In genomic region chr7:132575987-132576722, GRCh38 we compare ENCODE assay signal across 9 cellular contexts. TPM values are rescaled to one million over a fixed set of nuclear protein-coding genes. Genes with fewer than 3 reads are reported as not detected.
DNase-seq lines count a peak whose midpoint lies in the region; ATAC-seq and TF ChIP-seq lines count a peak whose summit lies in the region.
"Had no signal": no experiment of that assay in that cellular context is flagged by ENCODE, and none has a peak within 500 bp of the region (broad histone marks: within the 10 kb centered on the region; RNA-seq: fewer than 3 reads in every experiment).

Gene PLXNA4, minus strand, starts transcription at chr7:132576470. Its CDS starts 67,777 bp downstream, at chr7:132508693.

- H3K4me3 Mint-ChIP-seq in activated CD8-positive, alpha-beta T cell treated with anti-CD3 and anti-CD28 coated beads, Interleukin-2, amount 10 ng/mL, durations not matched to agents 7 days and 5 days: peak within 1 kb of the TSS; percentile 89

- H3K4me1 ChIP-seq in right atrium auricular region: peaks cover 0 to 16% of the 10 kb centered on the region in 2 donors

- H3K4me1 Mint-ChIP-seq in activated CD8-positive, alpha-beta T cell treated with anti-CD3 and anti-CD28 coated beads, Interleukin-2, amount 10 ng/mL, durations not matched to agents 7 days and 5 days (ENCODE audit: low read depth): peaks cover 68% of the 10 kb centered on the region

- DNase-seq in NCI-H2227 (lab: John Stamatoyannopoulos, UW; ENCODE audit: unreplicated experiment) (peak; percentile 47), NCI-H2227 treated with DMSO at 0.1 percent for 48 hours (lab: John Stamatoyannopoulos, UW) (no peak), right atrium auricular region (ENCODE audit: low spot score) (no peak), retina (peak; percentile 79)
- DNase-seq in activated CD8-positive, alpha-beta T cell treated with anti-CD3 and anti-CD28 coated beads, Interleukin-2, amount 10 ng/mL, durations not matched to agents 7 days and 5 days: peak; percentile 36
- DNase-seq: naive B cell had no signal

- peaks cover 42% of the 10 kb centered on the region for H3K36me3 Mint-ChIP-seq in activated CD8-positive, alpha-beta T cell treated with anti-CD3 and anti-CD28 coated beads, Interleukin-2, amount 10 ng/mL, durations not matched to agents 7 days and 5 days (ENCODE audit: low read depth)
- H3K36me3 Mint-ChIP-seq: naive B cell had no signal

- no peaks in the 10 kb centered on the region for H3K9me3 ChIP-seq in right atrium auricular region

- H3K9me3 Mint-ChIP-seq in activated CD8-positive, alpha-beta T cell treated with anti-CD3 and anti-CD28 coated beads, Interleukin-2, amount 10 ng/mL, durations not matched to agents 7 days and 5 days (ENCODE audit: insufficient read depth): no peaks in the 10 kb centered on the region

- H3K4me3 ChIP-seq in right atrium auricular region: peak within 1 kb of the TSS; percentile 38 to 61

- H3K27me3 ChIP-seq in right atrium auricular region: no peaks in the 10 kb centered on the region

- H3K27me3 Mint-ChIP-seq in activated CD8-positive, alpha-beta T cell treated with anti-CD3 and anti-CD28 coated beads, Interleukin-2, amount 10 ng/mL, durations not matched to agents 7 days and 5 days (ENCODE audit: low read depth): peaks cover 69% of the 10 kb centered on the region

- H3K36me3 ChIP-seq in right atrium auricular region: no peaks in the 10 kb centered on the region

- POLR2A ChIA-PET in activated CD8-positive, alpha-beta T cell treated with anti-CD3 and anti-CD28 coated beads, Interleukin-2, amount 10 ng/mL, durations not matched to agents 7 days and 5 days (lab: Charles Lee): no interaction called here

- H3K27ac Mint-ChIP-seq in activated CD8-positive, alpha-beta T cell treated with anti-CD3 and anti-CD28 coated beads, Interleukin-2, amount 10 ng/mL, durations not matched to agents 7 days and 5 days: no peak within 1 kb of the TSS
- H3K27ac Mint-ChIP-seq: naive B cell had no signal

- CTCF ChIA-PET in activated CD8-positive, alpha-beta T cell treated with anti-CD3 and anti-CD28 coated beads, Interleukin-2, amount 10 ng/mL, durations not matched to agents 7 days and 5 days (lab: Charles Lee): interaction anchor here (1.2 to 9.3 kb wide), 2 partner anchors 14 to 179 kb away, joined by 3 to 312 read pairs; no protein-coding TSS in a partner anchor

- TF ChIP-seq CTCF in right atrium auricular region (IDR thresholded peaks at IDR 0.05): no peak

- peak; percentile 34 for ATAC-seq in activated CD8-positive, alpha-beta T cell treated with anti-CD3 and anti-CD28 coated beads, Interleukin-2, amount 10 ng/mL, durations not matched to agents 7 days and 5 days
- ATAC-seq in HG03442 (IDR thresholded peaks at IDR 0.05; ENCODE audit: unreplicated experiment): no peak
- ATAC-seq in HG02852 (IDR thresholded peaks at IDR 0.05; ENCODE audit: unreplicated experiment): no peak
- ATAC-seq in HG03159 (IDR thresholded peaks at IDR 0.05; ENCODE audit: unreplicated experiment): no peak

- peak within 1 kb of the TSS; percentile 52 to 65 for H3K27ac ChIP-seq in right atrium auricular region

RNA-seq across cellular contexts. Expression of gene PLXNA4, which starts in this region (rescaled TPM):
- total RNA-seq in activated CD8-positive, alpha-beta T cell treated with anti-CD3 and anti-CD28 coated beads, Interleukin-2, amount 10 ng/mL, durations not matched to agents 7 days and 5 days: 10 to 100 TPM; 45.4 to 47.2 TPM
- total RNA-seq in right atrium auricular region: 10 to 100 TPM in 1 of 2 donors, 1 to 10 TPM in 1; 9.5 to 18.0 TPM

Comparison
In these comparisons a context has a peak if more than half of its experiments do, and no peak if none do; other contexts are left out.
1. DNase-seq: peak in NCI-H2227 (single experiment), activated CD8-positive, alpha-beta T cell treated with anti-CD3 and anti-CD28 coated beads, Interleukin-2, amount 10 ng/mL, durations not matched to agents 7 days and 5 days (single experiment) and retina (single experiment); none in NCI-H2227 treated with DMSO at 0.1 percent for 48 hours (single experiment) and right atrium auricular region (single experiment).